13 cellular contexts compared by ENCODE assay signal in the genomic region with DNA sequence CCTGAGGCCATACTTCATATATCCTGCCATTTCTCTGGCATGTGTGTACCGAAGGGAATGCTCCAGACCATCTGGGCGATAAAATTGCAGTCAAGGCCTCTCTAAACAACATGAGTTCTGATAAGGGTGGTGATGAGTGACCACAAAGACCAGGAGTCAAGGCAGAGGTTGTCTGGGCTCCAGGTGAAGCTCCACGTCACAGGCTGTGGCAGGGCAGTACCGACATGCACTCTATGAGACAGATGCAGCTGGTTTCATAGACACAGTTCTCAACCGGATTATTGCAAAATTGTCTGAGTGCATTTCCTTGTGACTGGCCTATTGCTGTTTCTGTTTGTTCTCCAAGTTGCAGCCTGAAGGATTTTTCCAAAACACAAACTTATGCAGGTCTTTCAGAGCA.
"Had no signal": no experiment of that assay in that cellular context is flagged by ENCODE, and none has a peak within 500 bp of the region (broad histone marks: within the 10 kb centered on the region; RNA-seq: fewer than 3 reads in every experiment).

No MANE protein-coding gene starts in this region.

- H3K27ac ChIP-seq: heart left ventricle, ovary, thyroid gland, vagina had no signal

- DNase-seq: activated CD4-positive, alpha-beta T cell treated with anti-CD3 and anti-CD28 coated beads for 48 hours; activated CD8-positive, alpha-beta T cell treated with anti-CD3 and anti-CD28 coated beads, Interleukin-2, amount 10 ng/mL, durations not matched to agents 7 days and 5 days; activated naive CD4-positive, alpha-beta T cell treated with Interleukin-2 at 50 U/mL for 16 hours; activated naive CD8-positive, alpha-beta T cell treated with anti-CD3 and anti-CD28 coated beads, Interleukin-2, amount 50 U/mL, for 24 hours; caudate nucleus; heart left ventricle; islet precursor cell; ovary; stimulated activated CD4-positive, alpha-beta T cell treated with anti-CD3 and anti-CD28 coated beads, Interleukin-15, amount 100 ng/mL, for 24 hours; stimulated activated CD4-positive, alpha-beta T cell treated with anti-CD3 and anti-CD28 coated beads, Interleukin-4, amount 100 ng/mL, for 4 hours; thyroid gland had no signal

- ATAC-seq: activated CD8-positive, alpha-beta T cell treated with anti-CD3 and anti-CD28 coated beads, Interleukin-2, amount 10 ng/mL, durations not matched to agents 7 days and 5 days; activated naive CD8-positive, alpha-beta T cell treated with anti-CD3 and anti-CD28 coated beads, Interleukin-2, amount 50 U/mL, for 24 hours; heart left ventricle; WTC11 had no signal

- H3K36me3 ChIP-seq: heart left ventricle, ovary, thyroid gland, vagina had no signal

- H3K4me3 ChIP-seq: heart left ventricle, ovary, thyroid gland, vagina had no signal

- H3K27me3 ChIP-seq: ovary, thyroid gland, vagina had no signal

- H3K9me3 ChIP-seq: heart left ventricle, ovary, thyroid gland, vagina had no signal
